ENCODE assay signal across 21 cellular contexts in genomic region chr18:9008709-9009635, GRCh38.
DNase-seq lines count a peak whose midpoint lies in the region; ATAC-seq, FAIRE-seq and TF ChIP-seq lines count a peak whose summit lies in the region.
"Had no signal": no experiment of that assay in that cellular context is flagged by ENCODE, and none has a peak within 500 bp of the region (broad histone marks: within the 10 kb centered on the region; RNA-seq: fewer than 3 reads in every experiment).

No MANE protein-coding gene starts in this region.

- H3K4me3 ChIP-seq in GM23338 (no peak overlapping the region), endothelial cell of umbilical vein (replicated peaks in 1 of 3; ENCODE audit: insufficient read depth in 1 of 3, low read depth in 1 of 3, low read length in 3 of 3) (no peak overlapping the region), osteoblast (ENCODE audit: insufficient read depth, low read length) (no peak overlapping the region)
- H3K4me3 ChIP-seq: BLaER1 treated with 17β-estradiol and CSF1 and Interleukin-3, amounts not matched to agents 10 nM and 100 nM; MG63; SJCRH30 had no signal

- H3K36me3 ChIP-seq in GM23338 (ENCODE audit: insufficient read depth) (no peaks in the 10 kb centered on the region), endothelial cell of umbilical vein (ENCODE audit: control insufficient read depth in 2 of 2, extremely low read depth in 1 of 2, insufficient read depth in 2 of 2, low read length in 2 of 2) (no peaks in the 10 kb centered on the region), osteoblast (ENCODE audit: insufficient read depth, low read length) (no peaks in the 10 kb centered on the region)
- H3K36me3 ChIP-seq: BLaER1 treated with 17β-estradiol and CSF1 and Interleukin-3, amounts not matched to agents 10 nM and 100 nM; MG63; SJCRH30 had no signal

- POLR2A ChIA-PET in endothelial cell of umbilical vein (lab: Charles Lee) = no interaction called here

- intact Hi-C loops in endothelial cell of umbilical vein (cut with micrococcal nuclease) = no loop called here

- H3K27me3 Mint-ChIP-seq in GM23338 (ENCODE audit: insufficient read depth, low read depth, poor library complexity) = peaks cover 3% of the 10 kb centered on the region

- dilution Hi-C loops in endothelial cell of umbilical vein (cut with MboI; ENCODE audit: extremely low pct_ligation_motif_present, low sequenced_read_pairs) = no loop called here

- H4K20me1 ChIP-seq in GM23338 (replicated peaks; ENCODE audit: insufficient read depth) (no peaks in the 10 kb centered on the region), endothelial cell of umbilical vein (replicated peaks; ENCODE audit: control insufficient read depth, extremely low read depth, insufficient read depth, low read length) (no peaks in the 10 kb centered on the region), osteoblast (ENCODE audit: insufficient read depth, low read length) (no peaks in the 10 kb centered on the region)
- H4K20me1 ChIP-seq: BLaER1 treated with 17β-estradiol and CSF1 and Interleukin-3, amounts not matched to agents 10 nM and 100 nM had no signal

- H3K4me1 ChIP-seq in GM23338 (ENCODE audit: insufficient read depth) (no peaks in the 10 kb centered on the region), endothelial cell of umbilical vein (ENCODE audit: control insufficient read depth, extremely low read depth, insufficient read depth, low read length) (peaks cover 15% of the 10 kb centered on the region), foreskin keratinocyte (no peaks in the 10 kb centered on the region), osteoblast (ENCODE audit: insufficient read depth, low read length) (peaks cover 5% of the 10 kb centered on the region)
- H3K4me1 ChIP-seq: BLaER1 treated with 17β-estradiol and CSF1 and Interleukin-3, amounts not matched to agents 10 nM and 100 nM; SJCRH30 had no signal

- BruUV-seq in endothelial cell of umbilical vein (replicated peaks; lab: Mats Ljungman, UMichigan) = no TSS peak

- H3K4me2 ChIP-seq in GM23338 (no peak overlapping the region), endothelial cell of umbilical vein (ENCODE audit: insufficient read depth, low read length) (no peak overlapping the region), osteoblast (ENCODE audit: insufficient read depth, low read length) (no peak overlapping the region)
- H3K4me2 ChIP-seq: BLaER1 treated with 17β-estradiol and CSF1 and Interleukin-3, amounts not matched to agents 10 nM and 100 nM had no signal

- H3K27ac Mint-ChIP-seq in GM23338 = no peak overlapping the region
- H3K27ac Mint-ChIP-seq: H9, HFFc6 had no signal

- no peak for DNase-seq in GM23338 (ENCODE audit: low spot score)
- no peak for DNase-seq in endothelial cell of umbilical vein (ENCODE audit: low read depth, low spot score)
- DNase-seq in NCI-H1092 treated with DMSO at 0.1 percent for 48 hours (lab: John Stamatoyannopoulos, UW) = no peak
- no peak for DNase-seq in DMS53 treated with DMSO at 0.1 percent for 48 hours (lab: John Stamatoyannopoulos, UW; ENCODE audit: unreplicated experiment)
- DNase-seq in foreskin keratinocyte = no peak
- DNase-seq in osteoblast (ENCODE audit: insufficient read length, low spot score, missing footprints) = no peak
- DNase-seq: Calu3; CD4-positive, alpha-beta memory T cell; EL; H9; HFFc6; MG63; NCI-H1417 treated with DMSO at 0.1 percent for 48 hours; NCI-H187 treated with DMSO at 0.1 percent for 48 hours; NCI-H2227 treated with DMSO at 0.1 percent for 48 hours; NCI-H510A; SJCRH30 had no signal

- no peaks in the 10 kb centered on the region; the same call in 2 of the 3 replicates for H3K9me3 Mint-ChIP-seq in GM23338
- H3K9me3 Mint-ChIP-seq: H9, HFFc6 had no signal

- no peaks in the 10 kb centered on the region for H3F3A ChIP-seq in GM23338 (replicated peaks; ENCODE audit: low read depth)

- H3K36me3 Mint-ChIP-seq in GM23338 (ENCODE audit: low read depth) = no peaks in the 10 kb centered on the region; the same call in 2 of the 3 replicates
- H3K36me3 Mint-ChIP-seq: CD4-positive, alpha-beta memory T cell had no signal

- H3K9me1 ChIP-seq in endothelial cell of umbilical vein (replicated peaks; ENCODE audit: control insufficient read depth, extremely low read depth, insufficient read depth, low read length) = no peaks in the 10 kb centered on the region

- no peaks in the 10 kb centered on the region for H3K79me2 ChIP-seq in GM23338 (replicated peaks; ENCODE audit: insufficient read depth)
- H3K79me2 ChIP-seq in endothelial cell of umbilical vein (ENCODE audit: control insufficient read depth, insufficient read depth, low read length) = no peaks in the 10 kb centered on the region
- H3K79me2 ChIP-seq in osteoblast (ENCODE audit: insufficient read depth, low read length) = no peaks in the 10 kb centered on the region

- H3K4me3 Mint-ChIP-seq in GM23338 = no peak overlapping the region
- H3K4me3 Mint-ChIP-seq: CD4-positive, alpha-beta memory T cell; H9; HFFc6 had no signal

- H2AFZ ChIP-seq in GM23338 (0 out of 2 replicates have a peak overlapping the region, but pooled peaks have one; percentile 28), endothelial cell of umbilical vein (ENCODE audit: low read depth, low read length) (peak overlapping the region; percentile 60), osteoblast (ENCODE audit: low read length) (no peak overlapping the region)

- H3K9me2 ChIP-seq in GM23338 (ENCODE audit: insufficient read depth) = peaks cover 2% of the 10 kb centered on the region; the same call in 1 of the 2 replicates

- no peaks in the 10 kb centered on the region for H3K27me3 ChIP-seq in GM23338 (ENCODE audit: insufficient read depth)
- peaks cover 0 to 3% of the 10 kb centered on the region in 2 experiments for H3K27me3 ChIP-seq in endothelial cell of umbilical vein (ENCODE audit: control insufficient read depth in 2 of 2, insufficient read depth in 2 of 2, low read length in 2 of 2)
- H3K27me3 ChIP-seq in foreskin keratinocyte = no peaks in the 10 kb centered on the region
- H3K27me3 ChIP-seq in osteoblast (ENCODE audit: insufficient read depth, low read length) = no peaks in the 10 kb centered on the region
- H3K27me3 ChIP-seq: BLaER1 treated with 17β-estradiol and CSF1 and Interleukin-3, amounts not matched to agents 10 nM and 100 nM; MG63; SJCRH30 had no signal

- no peak for FAIRE-seq in endothelial cell of umbilical vein (lab: Jason Lieb, UNC)
- FAIRE-seq: GM19239 had no signal

- ATAC-seq in GM23338 (no peak), SK-N-SH treated with all-trans-retinoic acid at 6 μM for 48 hours (no peak), foreskin keratinocyte (no peak)
- ATAC-seq: Panc1 had no signal

- H3K9me3 ChIP-seq in endothelial cell of umbilical vein (replicated peaks; ENCODE audit: control insufficient read depth, insufficient read depth, low read length) = no peaks in the 10 kb centered on the region
- H3K9me3 ChIP-seq in osteoblast (ENCODE audit: low read depth, low read length) = no peaks in the 10 kb centered on the region
- H3K9me3 ChIP-seq: SJCRH30 had no signal

- CTCF ChIA-PET in endothelial cell of umbilical vein (lab: Charles Lee) = interaction anchor here (0.9 to 1.1 kb wide), 3 partner anchors 9 to 57 kb away, joined by 3 to 5 read pairs (median 3); no protein-coding TSS in a partner anchor

- no peaks in the 10 kb centered on the region for H3K4me1 Mint-ChIP-seq in GM23338
- H3K4me1 Mint-ChIP-seq: CD4-positive, alpha-beta memory T cell had no signal

- H3K27ac ChIP-seq in GM23338 (ENCODE audit: low read depth) = no peak overlapping the region
- H3K27ac ChIP-seq in endothelial cell of umbilical vein (ENCODE audit: insufficient read depth, low read depth, low read length) = no peak overlapping the region
- no peak overlapping the region for H3K27ac ChIP-seq in foreskin keratinocyte
- no peak overlapping the region for H3K27ac ChIP-seq in osteoblast (ENCODE audit: low read depth, low read length)
- H3K27ac ChIP-seq: BLaER1 treated with 17β-estradiol and CSF1 and Interleukin-3, amounts not matched to agents 10 nM and 100 nM; SJCRH30 had no signal

- no peak overlapping the region for H3K9ac ChIP-seq in endothelial cell of umbilical vein (replicated peaks; ENCODE audit: extremely low read depth, insufficient read depth, low read length)
- H3K9ac ChIP-seq: BLaER1 treated with 17β-estradiol and CSF1 and Interleukin-3, amounts not matched to agents 10 nM and 100 nM had no signal

- no peak for TF ChIP-seq POLR2A in endothelial cell of umbilical vein (IDR thresholded peaks at IDR 0.05; ENCODE audit: low read depth, low read length)

- TF ChIP-seq CTCF in GM23338 (conservative IDR thresholded peaks at IDR 0.05; ENCODE audit: low read depth in 2 of 2) (no peak), endothelial cell of umbilical vein (IDR thresholded peaks at IDR 0.05; ENCODE audit: extremely low read depth in 1 of 2, insufficient read depth in 1 of 2, low read depth in 1 of 2, low read length in 2 of 2) (no peak), foreskin keratinocyte (conservative IDR thresholded peaks at IDR 0.05) (no peak), osteoblast (IDR thresholded peaks at IDR 0.05; ENCODE audit: extremely low read depth, low read depth, low read length) (no peak)

TF ChIP-seq in GM23338, 12 proteins besides CTCF, POLR2A, EP300 and RAD21 (continues in another document):
- no peak for TF ChIP-seq CREB1 (CRISPR knock-in tag; IDR thresholded peaks at IDR 0.05; ENCODE audit: low read depth)
- TF ChIP-seq EZH2 (IDR thresholded peaks at IDR 0.05; ENCODE audit: low read depth, unreplicated experiment) = no peak
- TF ChIP-seq NANOG (IDR thresholded peaks at IDR 0.05; ENCODE audit: borderline replicate concordance) = no peak

TF ChIP-seq in SK-N-SH treated with all-trans-retinoic acid at 6 μM for 48 hours, 23 proteins besides CTCF, POLR2A, EP300 and RAD21:
- TF ChIP-seq ZFP3 (CRISPR knock-in tag; IDR thresholded peaks at IDR 0.05) (no peak), TCF4 (CRISPR knock-in tag; IDR thresholded peaks at IDR 0.05; ENCODE audit: borderline replicate concordance) (peak; percentile 52; the same call in 1 of the 2 replicates)

TF ChIP-seq in endothelial cell of umbilical vein, 7 proteins besides CTCF, POLR2A, EP300 and RAD21:
- TF ChIP-seq POLR2AphosphoS5 (IDR thresholded peaks at IDR 0.05; ENCODE audit: insufficient read depth, low read depth, low read length) (no peak), FOS (IDR thresholded peaks at IDR 0.05; ENCODE audit: borderline replicate concordance, insufficient read depth, low read length) (no peak), MYC (IDR thresholded peaks at IDR 0.05; ENCODE audit: low read depth, low read length) (no peak), JUN (IDR thresholded peaks at IDR 0.05; ENCODE audit: borderline replicate concordance, insufficient read depth, insufficient read length, low read depth) (no peak), MAX (IDR thresholded peaks at IDR 0.05; ENCODE audit: insufficient read depth, insufficient read length) (no peak), GATA2 (IDR thresholded peaks at IDR 0.05; ENCODE audit: insufficient read depth, insufficient read length, low read depth, low read length) (no peak), EZH2 (IDR thresholded peaks at IDR 0.05; ENCODE audit: borderline replicate concordance, low read depth, low read length, severe bottlenecking) (no peak)
TF ChIP-seq in endothelial cell of umbilical vein: peak in this region for 0.
